10 cellular contexts compared by ENCODE assay signal in genomic region chrX:54492340-54492739, GRCh38. TPM values are rescaled to one million over a fixed set of nuclear protein-coding genes. Genes with fewer than 3 reads are reported as not detected.
A peak's percentile ranks its signal among the peaks of the same experiment; 100 is the strongest.
DNase-seq lines count a peak whose midpoint lies in the region; ATAC-seq and TF ChIP-seq lines count a peak whose summit lies in the region.
"Had no signal": no experiment of that assay in that cellular context is flagged by ENCODE, and none has a peak within 500 bp of the region (broad histone marks: within the 10 kb centered on the region; RNA-seq: fewer than 3 reads in every experiment).

No MANE protein-coding gene starts in this region.

- H3K4me3 ChIP-seq in esophagus muscularis mucosa: no peak overlapping the region
- no peak overlapping the region for H3K4me3 ChIP-seq in CD8-positive, alpha-beta T cell (ENCODE audit: low read depth, low read length)

- no peak for TF ChIP-seq CTCF in esophagus muscularis mucosa (IDR thresholded peaks at IDR 0.05)
- no peak for TF ChIP-seq CTCF in CD8-positive, alpha-beta T cell (IDR thresholded peaks at IDR 0.05)

- no peak overlapping the region for H3K4me3 Mint-ChIP-seq in CD8-positive, alpha-beta T cell
- H3K4me3 Mint-ChIP-seq in activated CD8-positive, alpha-beta memory T cell treated with anti-CD3 and anti-CD28 coated beads, Interleukin-2, amount 10 ng/mL, durations not matched to agents 7 days and 5 days: no peak overlapping the region

- H3K27ac ChIP-seq in epithelial cell of prostate (peak overlapping the region; percentile 28), esophagus muscularis mucosa (replicated peaks in 1 of 4) (peak overlapping the region in 1 of 4 donors; percentile 33)
- H3K27ac ChIP-seq in CD8-positive, alpha-beta T cell (ENCODE audit: low read depth, low read length): no peak overlapping the region

- ATAC-seq in CD8-positive, alpha-beta T cell: no peak
- ATAC-seq in activated CD8-positive, alpha-beta memory T cell treated with anti-CD3 and anti-CD28 coated beads, Interleukin-2, amount 10 ng/mL, durations not matched to agents 7 days and 5 days: no peak

- no peaks in the 10 kb centered on the region for H3K36me3 ChIP-seq in esophagus muscularis mucosa
- no peaks in the 10 kb centered on the region for H3K36me3 ChIP-seq in CD8-positive, alpha-beta T cell (ENCODE audit: insufficient read depth, low read length)

- TF ChIP-seq EP300 in esophagus muscularis mucosa (IDR thresholded peaks at IDR 0.05): no peak

- no peaks in the 10 kb centered on the region for H3K9me3 Mint-ChIP-seq in CD8-positive, alpha-beta T cell
- H3K9me3 Mint-ChIP-seq in activated CD8-positive, alpha-beta memory T cell treated with anti-CD3 and anti-CD28 coated beads, Interleukin-2, amount 10 ng/mL, durations not matched to agents 7 days and 5 days (ENCODE audit: low read depth): no peaks in the 10 kb centered on the region

- intact Hi-C loops in posterior vena cava (cut with DNase I) (no loop called here), esophagus muscularis mucosa (cut with DNase I) (no loop called here)
- intact Hi-C loops in CD8-positive, alpha-beta T cell (cut with DNase I, micrococcal nuclease): loop anchor here in 1 of 2 experiments (5.0 kb wide), 1 partner anchor 65 kb away; no protein-coding TSS in a partner anchor

- peaks cover 7% of the 10 kb centered on the region for H3K4me1 Mint-ChIP-seq in CD8-positive, alpha-beta T cell (ENCODE audit: low read depth)
- H3K4me1 Mint-ChIP-seq in activated CD8-positive, alpha-beta memory T cell treated with anti-CD3 and anti-CD28 coated beads, Interleukin-2, amount 10 ng/mL, durations not matched to agents 7 days and 5 days: no peaks in the 10 kb centered on the region

- H3K27me3 ChIP-seq in esophagus muscularis mucosa: no peaks in the 10 kb centered on the region
- no peaks in the 10 kb centered on the region for H3K27me3 ChIP-seq in CD8-positive, alpha-beta T cell (ENCODE audit: insufficient read depth, low read length)

- TF ChIP-seq POLR2A in esophagus muscularis mucosa (IDR thresholded peaks at IDR 0.05; ENCODE audit: low read depth): no peak

- WGBS in esophagus muscularis mucosa: 47% methylated on average over 6 of the region's 6 CpGs

- peak; percentile 73 for DNase-seq in ELR (ENCODE audit: low read depth)
- DNase-seq in RPMI7951 (ENCODE audit: low read depth): peak; percentile 61
- DNase-seq in epithelial cell of prostate (ENCODE audit: low read depth, low spot score): no peak
- DNase-seq in posterior vena cava (ENCODE audit: low spot score): peak; percentile 91
- DNase-seq in esophagus muscularis mucosa (ENCODE audit: extremely low spot score): no peak
- DNase-seq in CD8-positive, alpha-beta T cell: no peak
- no peak for DNase-seq in medulla oblongata (ENCODE audit: extremely low spot score)
- DNase-seq in activated CD8-positive, alpha-beta memory T cell treated with anti-CD3 and anti-CD28 coated beads, Interleukin-2, amount 10 ng/mL, durations not matched to agents 7 days and 5 days: no peak
- DNase-seq: activated CD4-positive, CD25-positive, alpha-beta regulatory T cell; stimulated activated naive CD4-positive, alpha-beta T cell treated with Interleukin-2 at 50 U/mL for 16 hours had no signal

- no peaks in the 10 kb centered on the region for H3K36me3 Mint-ChIP-seq in CD8-positive, alpha-beta T cell
- H3K36me3 Mint-ChIP-seq in activated CD8-positive, alpha-beta memory T cell treated with anti-CD3 and anti-CD28 coated beads, Interleukin-2, amount 10 ng/mL, durations not matched to agents 7 days and 5 days: no peaks in the 10 kb centered on the region

- POLR2A ChIA-PET in CD8-positive, alpha-beta T cell (lab: Charles Lee): no interaction called here

- H3K27me3 Mint-ChIP-seq in CD8-positive, alpha-beta T cell (ENCODE audit: low read depth): peaks cover 12% of the 10 kb centered on the region
- peaks cover 32% of the 10 kb centered on the region for H3K27me3 Mint-ChIP-seq in activated CD8-positive, alpha-beta memory T cell treated with anti-CD3 and anti-CD28 coated beads, Interleukin-2, amount 10 ng/mL, durations not matched to agents 7 days and 5 days

- CTCF ChIA-PET in CD8-positive, alpha-beta T cell (lab: Charles Lee): no interaction called here
- CTCF ChIA-PET in activated CD8-positive, alpha-beta memory T cell treated with anti-CD3 and anti-CD28 coated beads, Interleukin-2, amount 10 ng/mL, durations not matched to agents 7 days and 5 days (lab: Charles Lee): no interaction called here

- H3K27ac Mint-ChIP-seq in CD8-positive, alpha-beta T cell: no peak overlapping the region
- no peak overlapping the region for H3K27ac Mint-ChIP-seq in activated CD8-positive, alpha-beta memory T cell treated with anti-CD3 and anti-CD28 coated beads, Interleukin-2, amount 10 ng/mL, durations not matched to agents 7 days and 5 days

- H3K9me3 ChIP-seq in esophagus muscularis mucosa: no peaks in the 10 kb centered on the region
- no peaks in the 10 kb centered on the region for H3K9me3 ChIP-seq in CD8-positive, alpha-beta T cell (ENCODE audit: low read length)

- peaks cover 2 to 35% (median 30%) of the 10 kb centered on the region in 4 donors for H3K4me1 ChIP-seq in esophagus muscularis mucosa
- H3K4me1 ChIP-seq in CD8-positive, alpha-beta T cell (ENCODE audit: insufficient read depth, low read length): no peaks in the 10 kb centered on the region

RNA-seq across cellular contexts. Expression of gene FGD1, which starts 3.7 kb away (rescaled TPM):
- 7.0 and 8.0 TPM in 2 replicates for total RNA-seq in RPMI7951 (2014; rRNA removed; shearing (Covaris generic))
- total RNA-seq in posterior vena cava (1 to 10 TPM; 7.6 to 9.6 TPM), esophagus muscularis mucosa (10 to 100 TPM in 1 of 4 donors, 1 to 10 TPM in 3; 3.7 to 11.4 (median 6.3) TPM)
- not detected for total RNA-seq in CD8-positive, alpha-beta T cell
- total RNA-seq in activated CD8-positive, alpha-beta memory T cell treated with anti-CD3 and anti-CD28 coated beads, Interleukin-2, amount 10 ng/mL, durations not matched to agents 7 days and 5 days: under 1 TPM in 1 of 2 experiments, not detected in 1; 0.12 TPM

RNA-seq across cellular contexts. Expression of gene GNL3L, which starts 37.7 kb away (rescaled TPM):
- 27.4 and 34.4 TPM in 2 replicates for total RNA-seq in RPMI7951 (2014; rRNA removed; shearing (Covaris generic))
- total RNA-seq in posterior vena cava: 10 to 100 TPM; 26.3 to 28.5 TPM
- 10 to 100 TPM; 22.0 to 29.6 (median 26.3) TPM for total RNA-seq in esophagus muscularis mucosa
- total RNA-seq in CD8-positive, alpha-beta T cell: 10 to 100 TPM; 20.9 to 24.0 TPM
- total RNA-seq in activated CD8-positive, alpha-beta memory T cell treated with anti-CD3 and anti-CD28 coated beads, Interleukin-2, amount 10 ng/mL, durations not matched to agents 7 days and 5 days: 10 to 100 TPM; 40.6 to 53.9 TPM

RNA-seq across cellular contexts. Expression of gene TSR2, which starts 52.1 kb away (rescaled TPM):
- total RNA-seq in RPMI7951 (2014; rRNA removed; shearing (Covaris generic)): 23.1 and 26.1 TPM in 2 replicates
- total RNA-seq in posterior vena cava: 10 to 100 TPM; 38.6 to 39.3 TPM
- total RNA-seq in esophagus muscularis mucosa: 10 to 100 TPM; 28.2 to 34.0 (median 31.3) TPM
- 10 to 100 TPM; 38.7 to 41.4 TPM for total RNA-seq in CD8-positive, alpha-beta T cell
- 10 to 100 TPM; 30.1 to 35.7 TPM for total RNA-seq in activated CD8-positive, alpha-beta memory T cell treated with anti-CD3 and anti-CD28 coated beads, Interleukin-2, amount 10 ng/mL, durations not matched to agents 7 days and 5 days

Comparison
In these comparisons a context has a peak if more than half of its experiments do, and no peak if none do; other contexts are left out.
1. DNase-seq: peak in ELR (single experiment), RPMI7951 (single experiment) and posterior vena cava (single experiment); none in epithelial cell of prostate (single experiment), esophagus muscularis mucosa (single experiment), CD8-positive, alpha-beta T cell (0 of 7), medulla oblongata (single experiment) and activated CD8-positive, alpha-beta memory T cell treated with anti-CD3 and anti-CD28 coated beads, Interleukin-2, amount 10 ng/mL, durations not matched to agents 7 days and 5 days (single experiment).